11 cellular contexts compared by ENCODE assay signal in the genomic region with DNA sequence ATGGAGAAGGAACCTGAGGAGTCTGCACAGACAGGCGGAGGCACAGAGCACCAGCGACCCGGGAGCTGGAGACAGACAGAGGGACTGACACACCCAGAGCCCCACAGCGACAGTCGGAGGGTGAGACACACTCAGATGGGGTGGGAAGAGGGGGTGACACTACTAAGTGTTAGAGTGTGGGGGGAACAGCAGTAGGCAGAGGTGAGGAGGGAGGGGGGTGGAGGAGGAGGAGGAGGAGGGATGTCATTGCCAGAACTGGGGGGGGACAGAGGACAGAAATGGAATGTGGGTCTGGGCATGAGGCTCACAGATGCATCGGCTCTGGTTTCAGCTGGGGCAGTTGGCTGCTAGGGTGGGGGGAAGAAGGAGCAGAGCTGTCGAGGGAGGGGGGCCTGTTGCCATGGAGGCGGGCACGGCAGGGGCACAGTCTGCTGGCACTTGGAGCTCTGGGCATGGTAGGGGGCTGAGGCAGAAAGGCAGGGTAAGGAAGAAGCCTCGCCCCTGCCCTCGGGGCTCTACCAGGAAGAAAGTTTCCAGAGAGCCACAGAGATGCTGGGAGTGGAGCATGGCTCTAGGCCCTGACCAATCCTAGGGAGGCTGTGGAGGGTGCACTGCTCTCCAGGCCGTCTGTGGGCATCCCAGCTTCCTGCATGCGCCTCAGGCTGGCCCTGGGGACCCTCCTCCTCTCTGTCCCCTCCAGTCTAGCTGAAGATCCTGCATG. TPM values are rescaled to one million over a fixed set of nuclear protein-coding genes. Genes with fewer than 3 reads are reported as not detected.
DNase-seq lines count a peak whose midpoint lies in the region; ATAC-seq and TF ChIP-seq lines count a peak whose summit lies in the region.
"Had no signal": no experiment of that assay in that cellular context is flagged by ENCODE, and none has a peak within 500 bp of the region (broad histone marks: within the 10 kb centered on the region; RNA-seq: fewer than 3 reads in every experiment).

No MANE protein-coding gene starts in this region.

- peaks cover 46% of the 10 kb centered on the region for H3K79me2 ChIP-seq in fibroblast of lung (ENCODE audit: control insufficient read depth, insufficient read depth, low read length)

- H3K27me3 ChIP-seq in fibroblast of lung (ENCODE audit: control insufficient read depth, insufficient read depth, low read length), result no peaks in the 10 kb centered on the region
- H3K27me3 ChIP-seq in psoas muscle (ENCODE audit: insufficient read depth in 3 of 3, low read length in 2 of 3), result no peaks in the 10 kb centered on the region

- H3K27ac ChIP-seq in fibroblast of lung (ENCODE audit: insufficient read depth, low read length), result no peak overlapping the region
- peak overlapping the region; percentile 94 for H3K27ac ChIP-seq in psoas muscle

- H3K9me3 ChIP-seq in fibroblast of lung (ENCODE audit: control insufficient read depth, insufficient read depth, low read depth, low read length) (no peaks in the 10 kb centered on the region), psoas muscle (no peaks in the 10 kb centered on the region)

- H4K20me1 ChIP-seq in fibroblast of lung (ENCODE audit: control insufficient read depth, extremely low read depth, insufficient read depth, low read length), result no peaks in the 10 kb centered on the region

- intact Hi-C loops in psoas muscle (cut with DNase I), result no loop called here
- intact Hi-C loops in sciatic nerve (cut with DNase I), result loop anchor here (5.0 kb wide), 1 partner anchor 36 kb away; the partner anchor contains the start of gene AHDC1

- 14 to 28% (median 27%) methylated on average over 11 to 13 of the region's 13 CpGs for WGBS in psoas muscle, 3 donors

- H3K4me2 ChIP-seq in fibroblast of lung (ENCODE audit: extremely low read depth, insufficient read depth, low read length), result peak overlapping the region; percentile 44

- H3K4me1 ChIP-seq in fibroblast of lung (ENCODE audit: control insufficient read depth, extremely low read depth, insufficient read depth, low read length), result peaks cover 77% of the 10 kb centered on the region
- H3K4me1 ChIP-seq in psoas muscle, result peaks cover 94% of the 10 kb centered on the region

- H3K4me3 ChIP-seq in AG10803 (ENCODE audit: low read length) (no peak overlapping the region), fibroblast of lung (replicated peaks in 1 of 4; ENCODE audit: control extremely low read depth in 1 of 4, insufficient read depth in 1 of 4, low read depth in 3 of 4, low read length in 4 of 4) (no peak overlapping the region), psoas muscle (peak overlapping the region; percentile 55)

- ATAC-seq in psoas muscle (peak; percentile 5 to 16 (median 10)), sciatic nerve (no peak)
- ATAC-seq: activated T-cell treated with anti-CD3 and anti-CD28 coated beads, Interleukin-2, amount 50 U/mL, for 4 hours had no signal

- no peak overlapping the region for H3K9ac ChIP-seq in fibroblast of lung (ENCODE audit: insufficient read depth, low read length)

- DNase-seq in AG10803 (ENCODE audit: low read depth), result peak; percentile 49
- peak; percentile 56 for DNase-seq in NCI-H69 (lab: John Stamatoyannopoulos, UW)
- no peak for DNase-seq in fibroblast of lung (ENCODE audit: low read depth in 2 of 2)
- peak; percentile 33 to 76 for DNase-seq in psoas muscle
- DNase-seq in NCI-H1048 (lab: John Stamatoyannopoulos, UW), result no peak
- DNase-seq in sciatic nerve (ENCODE audit: low spot score), result no peak
- no peak for DNase-seq in GM13976 (ENCODE audit: low spot score)
- DNase-seq in stimulated activated CD4-positive, alpha-beta T cell treated with anti-CD3 and anti-CD28 coated beads, Interleukin-4, amount 100 ng/mL, for 1 hour, result no peak
- DNase-seq: activated T-cell treated with anti-CD3 and anti-CD28 coated beads, Interleukin-2, amount 50 U/mL, for 4 hours; NCI-H1436 treated with DMSO at 0.1 percent for 48 hours; OCI-M1 had no signal

- H2AFZ ChIP-seq in fibroblast of lung (ENCODE audit: low read length), result no peak overlapping the region

- TF ChIP-seq CTCF in AG10803 (conservative IDR thresholded peaks at IDR 0.05; ENCODE audit: low read length), result no peak
- no peak for TF ChIP-seq CTCF in fibroblast of lung (conservative IDR thresholded peaks at IDR 0.05 in 1 of 2, IDR thresholded peaks at IDR 0.05 in 1 of 2; ENCODE audit: low read depth in 1 of 2, low read length in 2 of 2)
- TF ChIP-seq CTCF in psoas muscle (IDR thresholded peaks at IDR 0.05), result no peak
- TF ChIP-seq CTCF in GM13976 (IDR thresholded peaks at IDR 0.05; ENCODE audit: borderline replicate concordance, control extremely low read depth, extremely low read depth, insufficient read depth, missing control alignments), result no peak

- in situ Hi-C loops in GM13976 (cut with MboI; ENCODE audit: low sequenced_read_pairs, unreplicated experiment), result no loop called here

- H3K36me3 ChIP-seq in fibroblast of lung (ENCODE audit: control insufficient read depth, insufficient read depth, low read length) (no peaks in the 10 kb centered on the region), psoas muscle (ENCODE audit: insufficient read depth in 1 of 2, low read depth in 1 of 2) (no peaks in the 10 kb centered on the region)

RNA-seq across cellular contexts. Expression of gene AHDC1, which starts 37.3 kb away (rescaled TPM):
- total RNA-seq in fibroblast of lung, result 5.1 and 6.9 TPM in 2 replicates
- polyA plus RNA-seq in fibroblast of lung, result 3.1 and 4.2 TPM in 2 replicates
- polyA plus RNA-seq in fibroblast of lung (2012), result 12.4 and 22.9 TPM in 2 replicates
- polyA minus RNA-seq in fibroblast of lung (ENCODE audit: low replicate concordance), result 17.7 and 33.1 TPM in 2 replicates
- total RNA-seq in psoas muscle, result 10 to 100 TPM; 35.9 to 65.2 (median 59.0) TPM
- polyA plus RNA-seq in psoas muscle, result 10 to 100 TPM in 1 of 3 donors, 1 to 10 TPM in 2; 6.4 to 19.8 (median 9.7) TPM
- 61.9 TPM for total RNA-seq in sciatic nerve

Comparison
In these comparisons a context has a peak if more than half of its experiments do, and no peak if none do; other contexts are left out.
1. DNase-seq: peak in AG10803 (single experiment), NCI-H69 (single experiment) and psoas muscle (2 of 2); none in fibroblast of lung (0 of 2), NCI-H1048 (single experiment), sciatic nerve (single experiment), GM13976 (single experiment) and stimulated activated CD4-positive, alpha-beta T cell treated with anti-CD3 and anti-CD28 coated beads, Interleukin-4, amount 100 ng/mL, for 1 hour (single experiment).